In genomic region chr9:36145970-36146369, GRCh38 we compare ENCODE assay signal across 22 cellular contexts. TPM values are rescaled to one million over a fixed set of nuclear protein-coding genes. Genes with fewer than 3 reads are reported as not detected.
DNase-seq lines count a peak whose midpoint lies in the region; ATAC-seq and TF ChIP-seq lines count a peak whose summit lies in the region.
"Had no signal": no experiment of that assay in that cellular context is flagged by ENCODE, and none has a peak within 500 bp of the region (broad histone marks: within the 10 kb centered on the region; RNA-seq: fewer than 3 reads in every experiment).

No MANE protein-coding gene starts in this region.

- H3K9me3 Mint-ChIP-seq in activated naive CD8-positive, alpha-beta T cell treated with anti-CD3 and anti-CD28 coated beads, Interleukin-2, amount 10 ng/mL, durations not matched to agents 7 days and 5 days = peaks cover 11% of the 10 kb centered on the region
- H3K9me3 Mint-ChIP-seq in activated naive CD8-positive, alpha-beta T cell treated with anti-CD3 and anti-CD28 coated beads for 36 hours = peaks cover 12% of the 10 kb centered on the region
- peaks cover 17% of the 10 kb centered on the region for H3K9me3 Mint-ChIP-seq in activated T-helper 1 cell treated with anti-CD3 and anti-CD28 coated beads, Interleukin-12 subunit alpha, Interleukin-12 subunit beta, Interleukin-2, Interleukin-4 antibody, amounts not matched to agents 30 ng/mL and 10 ng/mL and 1 ng/mL, durations not matched to agents 14 hours and 24 hours and 36 hours
- peaks cover 5 to 11% (median 9%) of the 10 kb centered on the region in 7 donors for H3K9me3 Mint-ChIP-seq in naive B cell

- ATAC-seq in activated naive CD8-positive, alpha-beta T cell treated with anti-CD3 and anti-CD28 coated beads, Interleukin-2, amount 10 ng/mL, durations not matched to agents 7 days and 5 days (ENCODE audit: low read depth) = no peak
- ATAC-seq in naive B cell (ENCODE audit: low read depth in 2 of 2) (no peak), left colon (no peak)
- ATAC-seq: left ventricle myocardium superior had no signal

- no peaks in the 10 kb centered on the region for H3K9me3 ChIP-seq in uterus
- H3K9me3 ChIP-seq: SJCRH30 had no signal

- peak overlapping the region; percentile 84 to 89 for H3K27ac ChIP-seq in uterus
- H3K27ac ChIP-seq: SJCRH30 had no signal

- no peak for TF ChIP-seq CTCF in uterus (IDR thresholded peaks at IDR 0.05)

- H3K4me1 ChIP-seq in uterus = peaks cover 14 to 16% of the 10 kb centered on the region in 2 donors

- no peaks in the 10 kb centered on the region for H3K27me3 ChIP-seq in uterus
- H3K27me3 ChIP-seq: BLaER1, dorsolateral prefrontal cortex, SJCRH30, upper lobe of left lung had no signal

- peaks cover 51% of the 10 kb centered on the region for H3K36me3 Mint-ChIP-seq in activated naive CD8-positive, alpha-beta T cell treated with anti-CD3 and anti-CD28 coated beads, Interleukin-2, amount 10 ng/mL, durations not matched to agents 7 days and 5 days
- H3K36me3 Mint-ChIP-seq in activated naive CD8-positive, alpha-beta T cell treated with anti-CD3 and anti-CD28 coated beads for 36 hours = peaks cover 24% of the 10 kb centered on the region
- peaks cover 32% of the 10 kb centered on the region for H3K36me3 Mint-ChIP-seq in activated T-helper 1 cell treated with anti-CD3 and anti-CD28 coated beads, Interleukin-12 subunit alpha, Interleukin-12 subunit beta, Interleukin-2, Interleukin-4 antibody, amounts not matched to agents 30 ng/mL and 10 ng/mL and 1 ng/mL, durations not matched to agents 14 hours and 24 hours and 36 hours (ENCODE audit: low read depth)
- H3K36me3 Mint-ChIP-seq in naive B cell = peaks cover 12 to 29% of the 10 kb centered on the region in 2 donors

- no peak for TF ChIP-seq POLR2A in uterus (IDR thresholded peaks at IDR 0.05)

- intact Hi-C loops in activated T-helper 1 cell treated with anti-CD3 and anti-CD28 coated beads, Interleukin-12 subunit alpha, Interleukin-12 subunit beta, Interleukin-2, Interleukin-4 antibody, amounts not matched to agents 30 ng/mL and 10 ng/mL and 1 ng/mL, durations not matched to agents 14 hours and 24 hours and 36 hours (cut with micrococcal nuclease) = no loop called here
- intact Hi-C loops in uterus (cut with DNase I; ENCODE audit: low total_unique reads) = no loop called here
- intact Hi-C loops in left colon (cut with DNase I, micrococcal nuclease) = no loop called here

- no peak for DNase-seq in activated naive CD8-positive, alpha-beta T cell treated with anti-CD3 and anti-CD28 coated beads, Interleukin-2, amount 10 ng/mL, durations not matched to agents 7 days and 5 days
- DNase-seq in activated naive CD8-positive, alpha-beta T cell treated with anti-CD3 and anti-CD28 coated beads for 36 hours = no peak
- no peak for DNase-seq in activated T-helper 1 cell treated with anti-CD3 and anti-CD28 coated beads, Interleukin-12 subunit alpha, Interleukin-12 subunit beta, Interleukin-2, Interleukin-4 antibody, amounts not matched to agents 30 ng/mL and 10 ng/mL and 1 ng/mL, durations not matched to agents 14 hours and 24 hours and 36 hours (ENCODE audit: low spot score)
- DNase-seq in naive B cell (no peak), uterus (no peak), Kasumi-1 (lab: John Stamatoyannopoulos, UW) (no peak), NCI-H446 treated with DMSO at 0.1 percent for 48 hours (lab: John Stamatoyannopoulos, UW) (no peak), left colon (no peak)
- DNase-seq: activated CD4-positive, alpha-beta T cell treated with anti-CD3 and anti-CD28 coated beads for 48 hours; DND-41; left ventricle myocardium superior; NCI-H1436; NCI-H2081 treated with DMSO at 0.1 percent for 48 hours; NCI-H226; NCI-H748 treated with DMSO at 0.1 percent for 48 hours; SJCRH30; small intestine; stimulated activated CD4-positive, alpha-beta T cell treated with anti-CD3 and anti-CD28 coated beads, Interleukin-2, amount 100 ng/mL, for 24 hours; upper lobe of left lung had no signal

- H3K27me3 Mint-ChIP-seq in activated naive CD8-positive, alpha-beta T cell treated with anti-CD3 and anti-CD28 coated beads, Interleukin-2, amount 10 ng/mL, durations not matched to agents 7 days and 5 days = no peaks in the 10 kb centered on the region
- H3K27me3 Mint-ChIP-seq in activated naive CD8-positive, alpha-beta T cell treated with anti-CD3 and anti-CD28 coated beads for 36 hours = no peaks in the 10 kb centered on the region
- H3K27me3 Mint-ChIP-seq in activated T-helper 1 cell treated with anti-CD3 and anti-CD28 coated beads, Interleukin-12 subunit alpha, Interleukin-12 subunit beta, Interleukin-2, Interleukin-4 antibody, amounts not matched to agents 30 ng/mL and 10 ng/mL and 1 ng/mL, durations not matched to agents 14 hours and 24 hours and 36 hours (ENCODE audit: insufficient read depth) = no peaks in the 10 kb centered on the region
- H3K27me3 Mint-ChIP-seq in naive B cell = no peaks in the 10 kb centered on the region

- H3K4me1 Mint-ChIP-seq in activated naive CD8-positive, alpha-beta T cell treated with anti-CD3 and anti-CD28 coated beads, Interleukin-2, amount 10 ng/mL, durations not matched to agents 7 days and 5 days = peaks cover 85% of the 10 kb centered on the region
- H3K4me1 Mint-ChIP-seq in activated naive CD8-positive, alpha-beta T cell treated with anti-CD3 and anti-CD28 coated beads for 36 hours = peaks cover 76% of the 10 kb centered on the region
- peaks cover 87% of the 10 kb centered on the region for H3K4me1 Mint-ChIP-seq in activated T-helper 1 cell treated with anti-CD3 and anti-CD28 coated beads, Interleukin-12 subunit alpha, Interleukin-12 subunit beta, Interleukin-2, Interleukin-4 antibody, amounts not matched to agents 30 ng/mL and 10 ng/mL and 1 ng/mL, durations not matched to agents 14 hours and 24 hours and 36 hours (ENCODE audit: low read depth)
- peaks cover 63 to 79% (median 71%) of the 10 kb centered on the region in 3 donors for H3K4me1 Mint-ChIP-seq in naive B cell

- H3K4me3 Mint-ChIP-seq in activated naive CD8-positive, alpha-beta T cell treated with anti-CD3 and anti-CD28 coated beads, Interleukin-2, amount 10 ng/mL, durations not matched to agents 7 days and 5 days = no peak overlapping the region
- no peak overlapping the region for H3K4me3 Mint-ChIP-seq in activated naive CD8-positive, alpha-beta T cell treated with anti-CD3 and anti-CD28 coated beads for 36 hours
- H3K4me3 Mint-ChIP-seq in activated T-helper 1 cell treated with anti-CD3 and anti-CD28 coated beads, Interleukin-12 subunit alpha, Interleukin-12 subunit beta, Interleukin-2, Interleukin-4 antibody, amounts not matched to agents 30 ng/mL and 10 ng/mL and 1 ng/mL, durations not matched to agents 14 hours and 24 hours and 36 hours = peak overlapping the region; percentile 79
- peak overlapping the region; percentile 71 to 99 (median 98) for H3K4me3 Mint-ChIP-seq in naive B cell

- no peak overlapping the region for H3K4me3 ChIP-seq in uterus
- H3K4me3 ChIP-seq: BLaER1, dorsolateral prefrontal cortex, SJCRH30, upper lobe of left lung had no signal

- H3K36me3 ChIP-seq in uterus = no peaks in the 10 kb centered on the region
- H3K36me3 ChIP-seq: SJCRH30, upper lobe of left lung had no signal

- peak overlapping the region; percentile 96 for H3K27ac Mint-ChIP-seq in activated naive CD8-positive, alpha-beta T cell treated with anti-CD3 and anti-CD28 coated beads, Interleukin-2, amount 10 ng/mL, durations not matched to agents 7 days and 5 days
- no peak overlapping the region for H3K27ac Mint-ChIP-seq in activated naive CD8-positive, alpha-beta T cell treated with anti-CD3 and anti-CD28 coated beads for 36 hours
- no peak overlapping the region for H3K27ac Mint-ChIP-seq in activated T-helper 1 cell treated with anti-CD3 and anti-CD28 coated beads, Interleukin-12 subunit alpha, Interleukin-12 subunit beta, Interleukin-2, Interleukin-4 antibody, amounts not matched to agents 30 ng/mL and 10 ng/mL and 1 ng/mL, durations not matched to agents 14 hours and 24 hours and 36 hours
- peak overlapping the region in 4 of 6 donors; percentile 90 to 99 (median 98) for H3K27ac Mint-ChIP-seq in naive B cell

- POLR2A ChIA-PET in activated naive CD8-positive, alpha-beta T cell treated with anti-CD3 and anti-CD28 coated beads, Interleukin-2, amount 10 ng/mL, durations not matched to agents 7 days and 5 days (lab: Charles Lee) = no interaction called here

RNA-seq across cellular contexts. Expression of gene GLIPR2, which starts 9.4 kb away (rescaled TPM):
- total RNA-seq in activated naive CD8-positive, alpha-beta T cell treated with anti-CD3 and anti-CD28 coated beads, Interleukin-2, amount 10 ng/mL, durations not matched to agents 7 days and 5 days = 10 to 100 TPM; 56.5 to 58.1 TPM
- total RNA-seq in activated naive CD8-positive, alpha-beta T cell treated with anti-CD3 and anti-CD28 coated beads for 36 hours = 1 to 10 TPM; 5.3 to 6.6 TPM
- 26.3 and 27.5 TPM in 2 replicates for total RNA-seq in activated T-helper 1 cell treated with anti-CD3 and anti-CD28 coated beads, Interleukin-12 subunit alpha, Interleukin-12 subunit beta, Interleukin-2, Interleukin-4 antibody, amounts not matched to agents 30 ng/mL and 10 ng/mL and 1 ng/mL, durations not matched to agents 14 hours and 24 hours and 36 hours
- 10 to 100 TPM; 32.7 to 49.7 (median 48.2) TPM for polyA plus RNA-seq in naive B cell (ENCODE audit: low read depth in 6 of 6)
- total RNA-seq in uterus = 100 to 1,000 TPM in 1 of 4 donors, 10 to 100 TPM in 3; 25.6 to 109 (median 60.8) TPM
- 10 to 100 TPM; 26.0 to 33.3 TPM for total RNA-seq in left colon

RNA-seq across cellular contexts. Expression of gene CCIN, which starts 23.2 kb away (rescaled TPM):
- total RNA-seq in activated naive CD8-positive, alpha-beta T cell treated with anti-CD3 and anti-CD28 coated beads, Interleukin-2, amount 10 ng/mL, durations not matched to agents 7 days and 5 days = under 1 TPM; 0.14 to 0.26 TPM
- not detected for total RNA-seq in activated naive CD8-positive, alpha-beta T cell treated with anti-CD3 and anti-CD28 coated beads for 36 hours
- not detected in 2 replicates for total RNA-seq in activated T-helper 1 cell treated with anti-CD3 and anti-CD28 coated beads, Interleukin-12 subunit alpha, Interleukin-12 subunit beta, Interleukin-2, Interleukin-4 antibody, amounts not matched to agents 30 ng/mL and 10 ng/mL and 1 ng/mL, durations not matched to agents 14 hours and 24 hours and 36 hours
- polyA plus RNA-seq in naive B cell (ENCODE audit: low read depth in 6 of 6) = under 1 TPM in 1 of 6 donors, not detected in 5; 0.17 TPM
- total RNA-seq in uterus (1 to 10 TPM in 2 of 4 donors, under 1 TPM in 2; 0.26 to 1.6 (median 0.99) TPM), left colon (under 1 TPM in 1 of 2 donors, not detected in 1; 0.25 TPM)
- total RNA-seq: osteocyte had no signal

RNA-seq across cellular contexts. Expression of gene CLTA, which starts 44.8 kb away (rescaled TPM):
- 100 to 1,000 TPM; 119 to 123 TPM for total RNA-seq in activated naive CD8-positive, alpha-beta T cell treated with anti-CD3 and anti-CD28 coated beads, Interleukin-2, amount 10 ng/mL, durations not matched to agents 7 days and 5 days
- total RNA-seq in activated naive CD8-positive, alpha-beta T cell treated with anti-CD3 and anti-CD28 coated beads for 36 hours = 100 to 1,000 TPM; 165 to 166 TPM
- total RNA-seq in activated T-helper 1 cell treated with anti-CD3 and anti-CD28 coated beads, Interleukin-12 subunit alpha, Interleukin-12 subunit beta, Interleukin-2, Interleukin-4 antibody, amounts not matched to agents 30 ng/mL and 10 ng/mL and 1 ng/mL, durations not matched to agents 14 hours and 24 hours and 36 hours = 175 and 182 TPM in 2 replicates
- 10 to 100 TPM; 55.3 to 98.1 (median 86.9) TPM for polyA plus RNA-seq in naive B cell (ENCODE audit: low read depth in 6 of 6)
- total RNA-seq in uterus = 100 to 1,000 TPM; 111 to 191 (median 141) TPM
- 100 to 1,000 TPM; 200 to 205 TPM for total RNA-seq in left colon

Comparison
In these comparisons a context has a peak if more than half of its experiments do, and no peak if none do; other contexts are left out.
1. H3K27ac Mint-ChIP-seq: peak in activated naive CD8-positive, alpha-beta T cell treated with anti-CD3 and anti-CD28 coated beads, Interleukin-2, amount 10 ng/mL, durations not matched to agents 7 days and 5 days (single experiment) and naive B cell (4 of 6); none in activated naive CD8-positive, alpha-beta T cell treated with anti-CD3 and anti-CD28 coated beads for 36 hours (single experiment) and activated T-helper 1 cell treated with anti-CD3 and anti-CD28 coated beads, Interleukin-12 subunit alpha, Interleukin-12 subunit beta, Interleukin-2, Interleukin-4 antibody, amounts not matched to agents 30 ng/mL and 10 ng/mL and 1 ng/mL, durations not matched to agents 14 hours and 24 hours and 36 hours (single experiment).
2. H3K4me3 Mint-ChIP-seq: peak in activated T-helper 1 cell treated with anti-CD3 and anti-CD28 coated beads, Interleukin-12 subunit alpha, Interleukin-12 subunit beta, Interleukin-2, Interleukin-4 antibody, amounts not matched to agents 30 ng/mL and 10 ng/mL and 1 ng/mL, durations not matched to agents 14 hours and 24 hours and 36 hours (single experiment) and naive B cell (8 of 8); none in activated naive CD8-positive, alpha-beta T cell treated with anti-CD3 and anti-CD28 coated beads, Interleukin-2, amount 10 ng/mL, durations not matched to agents 7 days and 5 days (single experiment) and activated naive CD8-positive, alpha-beta T cell treated with anti-CD3 and anti-CD28 coated beads for 36 hours (single experiment).